Comparison of ENCODE assay signal across 18 cellular contexts in the genomic region with DNA sequence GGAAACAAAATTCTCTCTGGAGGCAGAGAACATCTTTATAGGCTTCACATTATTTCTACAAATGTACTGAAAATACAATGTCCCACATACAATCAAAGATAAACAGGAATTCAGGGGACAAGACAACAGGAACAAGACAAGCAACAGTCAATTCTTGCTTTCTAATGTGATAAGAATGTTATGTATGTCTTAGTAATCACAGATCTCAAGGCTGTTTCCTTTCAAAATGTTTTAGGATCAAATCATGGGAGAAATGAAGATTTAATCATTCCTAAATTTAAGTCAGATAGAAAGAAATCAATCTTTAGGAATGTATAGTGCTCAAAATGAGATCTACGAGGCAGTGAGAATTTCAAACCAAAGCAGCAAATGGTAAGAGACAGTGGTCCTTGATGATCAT. TPM values are rescaled to one million over a fixed set of nuclear protein-coding genes. Genes with fewer than 3 reads are reported as not detected.
DNase-seq lines count a peak whose midpoint lies in the region; ATAC-seq and TF ChIP-seq lines count a peak whose summit lies in the region.
"Had no signal": no experiment of that assay in that cellular context is flagged by ENCODE, and none has a peak within 500 bp of the region (broad histone marks: within the 10 kb centered on the region; RNA-seq: fewer than 3 reads in every experiment).

No MANE protein-coding gene starts in this region.

- no peak for ATAC-seq in activated naive CD8-positive, alpha-beta T cell treated with anti-CD3 and anti-CD28 coated beads, Interleukin-2, amount 50 U/mL, for 24 hours
- ATAC-seq in stimulated activated effector memory CD8-positive, alpha-beta T cell treated with anti-CD3 and anti-CD28 coated beads, Interleukin-12 subunit alpha, Interleukin-12 subunit beta, amount 100 ng/mL, for 72 hours: no peak
- ATAC-seq in left lobe of liver: no peak
- ATAC-seq in esophagus mucosa: no peak
- ATAC-seq: left ventricle myocardium superior had no signal

- DNase-seq in activated naive CD8-positive, alpha-beta T cell treated with anti-CD3 and anti-CD28 coated beads for 36 hours: no peak
- DNase-seq in activated naive CD8-positive, alpha-beta T cell treated with anti-CD3 and anti-CD28 coated beads, Interleukin-2, amount 50 U/mL, for 24 hours: no peak
- peak; percentile 40 for DNase-seq in M059J (ENCODE audit: low read depth)
- DNase-seq in foreskin fibroblast: peak; percentile 24 to 39
- no peak for DNase-seq in stimulated activated effector memory CD8-positive, alpha-beta T cell treated with anti-CD3 and anti-CD28 coated beads, Interleukin-12 subunit alpha, Interleukin-12 subunit beta, amount 100 ng/mL, for 72 hours (ENCODE audit: low spot score in 2 of 2)
- no peak for DNase-seq in posterior vena cava (ENCODE audit: low spot score)
- no peak for DNase-seq in left lobe of liver (ENCODE audit: low spot score)
- DNase-seq: activated T-cell treated with anti-CD3 and anti-CD28 coated beads, Interleukin-2, amount 50 U/mL, for 48 hours; amygdala; cortex of kidney; left ventricle myocardium superior; NCI-H748 treated with DMSO at 0.1 percent for 48 hours; retina; RPMI8226; stimulated activated CD4-positive, alpha-beta T cell treated with anti-CD3 and anti-CD28 coated beads, Interleukin-2, amount 100 ng/mL, for 24 hours; tibial artery had no signal

- peaks cover 72% of the 10 kb centered on the region for H3K36me3 Mint-ChIP-seq in activated naive CD8-positive, alpha-beta T cell treated with anti-CD3 and anti-CD28 coated beads for 36 hours
- H3K36me3 Mint-ChIP-seq in activated naive CD8-positive, alpha-beta T cell treated with anti-CD3 and anti-CD28 coated beads, Interleukin-2, amount 50 U/mL, for 24 hours (ENCODE audit: low read depth): peaks cover 42% of the 10 kb centered on the region
- peaks cover 84% of the 10 kb centered on the region for H3K36me3 Mint-ChIP-seq in stimulated activated effector memory CD8-positive, alpha-beta T cell treated with anti-CD3 and anti-CD28 coated beads, Interleukin-12 subunit alpha, Interleukin-12 subunit beta, amount 100 ng/mL, for 72 hours

- H3K9me3 Mint-ChIP-seq in activated naive CD8-positive, alpha-beta T cell treated with anti-CD3 and anti-CD28 coated beads for 36 hours: peaks cover 1% of the 10 kb centered on the region
- no peaks in the 10 kb centered on the region for H3K9me3 Mint-ChIP-seq in activated naive CD8-positive, alpha-beta T cell treated with anti-CD3 and anti-CD28 coated beads, Interleukin-2, amount 50 U/mL, for 24 hours
- H3K9me3 Mint-ChIP-seq in stimulated activated effector memory CD8-positive, alpha-beta T cell treated with anti-CD3 and anti-CD28 coated beads, Interleukin-12 subunit alpha, Interleukin-12 subunit beta, amount 100 ng/mL, for 72 hours: no peaks in the 10 kb centered on the region
- H3K9me3 Mint-ChIP-seq: nephron had no signal

- no peak for TF ChIP-seq CTCF in foreskin fibroblast (IDR thresholded peaks at IDR 0.05; ENCODE audit: low read depth, low read length)

- peak overlapping the region; percentile 36 for H3K27ac Mint-ChIP-seq in activated naive CD8-positive, alpha-beta T cell treated with anti-CD3 and anti-CD28 coated beads for 36 hours
- no peak overlapping the region for H3K27ac Mint-ChIP-seq in activated naive CD8-positive, alpha-beta T cell treated with anti-CD3 and anti-CD28 coated beads, Interleukin-2, amount 50 U/mL, for 24 hours
- H3K27ac Mint-ChIP-seq in stimulated activated effector memory CD8-positive, alpha-beta T cell treated with anti-CD3 and anti-CD28 coated beads, Interleukin-12 subunit alpha, Interleukin-12 subunit beta, amount 100 ng/mL, for 72 hours: peak overlapping the region; percentile 97

- intact Hi-C loops in posterior vena cava (cut with DNase I): no loop called here

- no peaks in the 10 kb centered on the region for H3K27me3 Mint-ChIP-seq in activated naive CD8-positive, alpha-beta T cell treated with anti-CD3 and anti-CD28 coated beads for 36 hours
- no peaks in the 10 kb centered on the region for H3K27me3 Mint-ChIP-seq in activated naive CD8-positive, alpha-beta T cell treated with anti-CD3 and anti-CD28 coated beads, Interleukin-2, amount 50 U/mL, for 24 hours

- H3K4me3 Mint-ChIP-seq in activated naive CD8-positive, alpha-beta T cell treated with anti-CD3 and anti-CD28 coated beads for 36 hours: no peak overlapping the region
- no peak overlapping the region for H3K4me3 Mint-ChIP-seq in activated naive CD8-positive, alpha-beta T cell treated with anti-CD3 and anti-CD28 coated beads, Interleukin-2, amount 50 U/mL, for 24 hours
- H3K4me3 Mint-ChIP-seq in stimulated activated effector memory CD8-positive, alpha-beta T cell treated with anti-CD3 and anti-CD28 coated beads, Interleukin-12 subunit alpha, Interleukin-12 subunit beta, amount 100 ng/mL, for 72 hours: no peak overlapping the region
- H3K4me3 Mint-ChIP-seq: nephron had no signal

- H3K4me3 ChIP-seq in foreskin fibroblast (ENCODE audit: low read depth in 1 of 2, low read length in 2 of 2): no peak overlapping the region
- H3K4me3 ChIP-seq: tibial artery had no signal

- peaks cover 50% of the 10 kb centered on the region for H3K4me1 Mint-ChIP-seq in activated naive CD8-positive, alpha-beta T cell treated with anti-CD3 and anti-CD28 coated beads for 36 hours
- peaks cover 50% of the 10 kb centered on the region for H3K4me1 Mint-ChIP-seq in activated naive CD8-positive, alpha-beta T cell treated with anti-CD3 and anti-CD28 coated beads, Interleukin-2, amount 50 U/mL, for 24 hours
- H3K4me1 Mint-ChIP-seq in stimulated activated effector memory CD8-positive, alpha-beta T cell treated with anti-CD3 and anti-CD28 coated beads, Interleukin-12 subunit alpha, Interleukin-12 subunit beta, amount 100 ng/mL, for 72 hours: peaks cover 75% of the 10 kb centered on the region

RNA-seq across cellular contexts. Expression of gene NEDD9, which starts 32.1 kb away (rescaled TPM):
- 10 to 100 TPM; 32.0 to 33.7 TPM for total RNA-seq in activated naive CD8-positive, alpha-beta T cell treated with anti-CD3 and anti-CD28 coated beads for 36 hours
- 53.5 and 79.4 TPM in 2 replicates for total RNA-seq in M059J (2014; rRNA removed; shearing (Covaris generic))
- total RNA-seq in posterior vena cava (100 to 1,000 TPM; 105 to 166 TPM), left lobe of liver (11.7 TPM), esophagus mucosa (4.1 TPM)

Comparison
In these comparisons a context has a peak if more than half of its experiments do, and no peak if none do; other contexts are left out.
1. DNase-seq: peak in M059J (single experiment) and foreskin fibroblast (2 of 2); none in activated naive CD8-positive, alpha-beta T cell treated with anti-CD3 and anti-CD28 coated beads for 36 hours (single experiment), activated naive CD8-positive, alpha-beta T cell treated with anti-CD3 and anti-CD28 coated beads, Interleukin-2, amount 50 U/mL, for 24 hours (single experiment), stimulated activated effector memory CD8-positive, alpha-beta T cell treated with anti-CD3 and anti-CD28 coated beads, Interleukin-12 subunit alpha, Interleukin-12 subunit beta, amount 100 ng/mL, for 72 hours (0 of 2), posterior vena cava (single experiment) and left lobe of liver (single experiment).